Comparison of ENCODE assay signal across 10 cellular contexts in genomic region chr18:59514193-59514592, GRCh38.
A peak's percentile ranks its signal among the peaks of the same experiment; 100 is the strongest.
DNase-seq lines count a peak whose midpoint lies in the region; ATAC-seq and TF ChIP-seq lines count a peak whose summit lies in the region.
"Had no signal": no experiment of that assay in that cellular context is flagged by ENCODE, and none has a peak within 500 bp of the region (broad histone marks: within the 10 kb centered on the region; RNA-seq: fewer than 3 reads in every experiment).

No MANE protein-coding gene starts in this region.

- H3K4me3 Mint-ChIP-seq in HFFc6: peak overlapping the region; percentile 33; the same call in 1 of the 2 replicates

- H3K9me3 Mint-ChIP-seq in HFFc6: no peaks in the 10 kb centered on the region

- H3K4me1 ChIP-seq in colonic mucosa (no peaks in the 10 kb centered on the region), right lobe of liver (peaks cover 0 to 13% (median 0%) of the 10 kb centered on the region in 4 donors), thoracic aorta (ENCODE audit: control insufficient read depth in 1 of 2, low read depth in 2 of 2) (peaks cover 22 to 25% of the 10 kb centered on the region in 2 donors)

- H3K9me3 ChIP-seq in colonic mucosa (no peaks in the 10 kb centered on the region), right lobe of liver (no peaks in the 10 kb centered on the region), thoracic aorta (no peaks in the 10 kb centered on the region)

- no peak for TF ChIP-seq POLR2A in right lobe of liver (IDR thresholded peaks at IDR 0.05)

- no peak for TF ChIP-seq CTCF in HFFc6 (IDR thresholded peaks at IDR 0.05)
- no peak for TF ChIP-seq CTCF in colonic mucosa (IDR thresholded peaks at IDR 0.05)
- TF ChIP-seq CTCF in right lobe of liver (IDR thresholded peaks at IDR 0.05): no peak
- no peak for TF ChIP-seq CTCF in thoracic aorta (IDR thresholded peaks at IDR 0.05)

- no peak overlapping the region for H3K9ac ChIP-seq in colonic mucosa (ENCODE audit: low read depth in 2 of 2, low read length in 2 of 2)

- WGBS in right lobe of liver (ENCODE audit: insufficient coverage, low coverage, low lambda C conversion rate, missing lambda C conversion rate): 36% methylated on average over 13 of the region's 14 CpGs

- H3K27me3 ChIP-seq in colonic mucosa: no peaks in the 10 kb centered on the region
- H3K27me3 ChIP-seq in right lobe of liver: no peaks in the 10 kb centered on the region
- no peaks in the 10 kb centered on the region for H3K27me3 ChIP-seq in thoracic aorta (replicated peaks; ENCODE audit: insufficient read depth)

- DNase-seq in HFFc6 (peak; percentile 73), colonic mucosa (peak; percentile 23), right lobe of liver (peak in 1 of 3 donors; percentile 45), thoracic aorta (ENCODE audit: low spot score) (peak; percentile 38), hippocampal formation (lab: John Stamatoyannopoulos, UW) (no peak), cortex of kidney (lab: John Stamatoyannopoulos, UW) (no peak)
- DNase-seq: kidney glomerular epithelial cell, SHP77 treated with DMSO at 0.1 percent for 48 hours had no signal

- H3K27ac Mint-ChIP-seq in HFFc6: peak overlapping the region; percentile 65

- H3K27ac ChIP-seq in colonic mucosa (no peak overlapping the region), right lobe of liver (peak overlapping the region in 1 of 3 donors; percentile 10), thoracic aorta (no peak overlapping the region)

- H3K27me3 Mint-ChIP-seq in HFFc6 (ENCODE audit: insufficient read depth): peaks cover 1% of the 10 kb centered on the region

- intact Hi-C loops in colonic mucosa (cut with DNase I): no loop called here
- intact Hi-C loops in right lobe of liver (cut with DNase I): no loop called here

- 0 out of 2 replicates have a peak, but pooled peaks cover 3% of the 10 kb centered on the region for H3K36me3 Mint-ChIP-seq in HFFc6 (ENCODE audit: low read depth)

- H3K4me3 ChIP-seq in colonic mucosa (no peak overlapping the region), right lobe of liver (no peak overlapping the region), thoracic aorta (peak overlapping the region; percentile 13)

- peak; percentile 38 to 67 (median 46) for ATAC-seq in right lobe of liver
- peak; percentile 53 for ATAC-seq in thoracic aorta (ENCODE audit: insufficient number of reproducible peaks, low FRiP score, low read depth)
- no peak for ATAC-seq in GM21723 (IDR thresholded peaks at IDR 0.05; ENCODE audit: unreplicated experiment)
- no peak for ATAC-seq in GM21423 (IDR thresholded peaks at IDR 0.05; ENCODE audit: unreplicated experiment)

- H3K36me3 ChIP-seq in colonic mucosa (no peaks in the 10 kb centered on the region), right lobe of liver (no peaks in the 10 kb centered on the region), thoracic aorta (no peaks in the 10 kb centered on the region)

- H3K4me1 Mint-ChIP-seq in HFFc6 (ENCODE audit: low read depth): peaks cover 85% of the 10 kb centered on the region

Comparison
In these comparisons a context has a peak if more than half of its experiments do, and no peak if none do; other contexts are left out.
1. DNase-seq: peak in HFFc6 (single experiment), colonic mucosa (single experiment) and thoracic aorta (single experiment); none in hippocampal formation (0 of 2) and cortex of kidney (single experiment).
2. ATAC-seq: peak in right lobe of liver (4 of 4) and thoracic aorta (single experiment); none in GM21723 (single experiment) and GM21423 (single experiment).